Comparison of ENCODE assay signal across 7 cellular contexts in genomic region chr9:42269171-42269570, GRCh38.
DNase-seq lines count a peak whose midpoint lies in the region; ATAC-seq, FAIRE-seq and TF ChIP-seq lines count a peak whose summit lies in the region.
"Not testable (repeated sequence)": the region's sequence is repeated elsewhere in the genome, so short reads cannot be mapped to it uniquely, and the experiment has no call there.

No MANE protein-coding gene starts in this region.

- intact Hi-C loops in K562 (cut with micrococcal nuclease); Right ventricle myocardium inferior (cut with DNase I); upper lobe of right lung (cut with DNase I): not testable (repeated sequence)

- H3K4me1 ChIP-seq in K562 (replicated peaks in 1 of 2; ENCODE audit: control insufficient read depth in 2 of 2, insufficient read depth in 2 of 2, low read length in 2 of 2); upper lobe of right lung: not testable (repeated sequence)

- not testable (repeated sequence) for H3K27me3 ChIP-seq in K562 (ENCODE audit: control insufficient read depth in 2 of 2, insufficient read depth in 2 of 2, low read length in 2 of 2); upper lobe of right lung

- not testable (repeated sequence) for BruUV-seq in K562 (replicated peaks; lab: Mats Ljungman, UMichigan)

- under 1% methylated on average over 11 of the region's 11 CpGs for WGBS in K562 (ENCODE audit: insufficient coverage, low coverage, missing lambda C conversion rate)

- TF ChIP-seq EP300 in K562 (IDR thresholded peaks at IDR 0.05; ENCODE audit: low read length) = not testable (repeated sequence)

- not testable (repeated sequence) for H3K9me3 ChIP-seq in K562 (replicated peaks; ENCODE audit: control insufficient read depth, insufficient read depth, low read depth, low read length); upper lobe of right lung

- CTCF ChIA-PET in K562 (lab: Yijun Ruan, JAX; ENCODE audit: low intra/inter-chr PET ratio) = not testable (repeated sequence)

- H3K4me3 ChIP-seq in K562, upper lobe of right lung: not testable (repeated sequence)

- not testable (repeated sequence) for H3K9ac ChIP-seq in K562 (ENCODE audit: insufficient read depth in 1 of 2, low read depth in 2 of 2, low read length in 2 of 2)

- TF ChIP-seq CTCF in K562 (IDR thresholded peaks at IDR 0.05 in 2 of 3, conservative IDR thresholded peaks at IDR 0.05 in 1 of 3; ENCODE audit: insufficient read depth in 2 of 3, low read depth in 1 of 3, low read length in 3 of 3); upper lobe of right lung (IDR thresholded peaks at IDR 0.05): not testable (repeated sequence)

- not testable (repeated sequence) for H3K4me2 ChIP-seq in K562 (ENCODE audit: insufficient read depth, low read length)

- TF ChIP-seq RAD21 in K562 (CRISPR knock-in tag; conservative IDR thresholded peaks at IDR 0.05 in 1 of 2, IDR thresholded peaks at IDR 0.05 in 1 of 2) = not testable (repeated sequence)

- H3K9me1 ChIP-seq in K562 (ENCODE audit: control insufficient read depth, insufficient read depth, low read length) = not testable (repeated sequence)

- not testable (repeated sequence) for TF ChIP-seq POLR2A in K562 (conservative IDR thresholded peaks at IDR 0.05)

- H3K79me2 ChIP-seq in K562 (ENCODE audit: control insufficient read depth, insufficient read depth, low read length) = not testable (repeated sequence)

- H3K27ac ChIP-seq in K562 (ENCODE audit: extremely low read depth, low read depth, low read length); upper lobe of right lung: not testable (repeated sequence)

- not testable (repeated sequence) for H2AFZ ChIP-seq in K562 (ENCODE audit: low read depth, low read length)

- not testable (repeated sequence) for FAIRE-seq in K562 (lab: Jason Lieb, UNC)

- DNase-seq in DMS53 (lab: John Stamatoyannopoulos, UW) (peak; percentile 6), M059J (ENCODE audit: low read depth) (peak; percentile 30), RPMI8226 (peak; percentile 8), K562 (ENCODE audit: extremely low read depth in 1 of 4, low spot score in 3 of 4) (peak in 1 of 4 experiments; percentile 16), Right ventricle myocardium inferior (ENCODE audit: missing footprints) (peak; percentile 71)
- not testable (repeated sequence) for DNase-seq in upper lobe of right lung

- POLR2A ChIA-PET in K562 (lab: Yijun Ruan, JAX) = not testable (repeated sequence)

- not testable (repeated sequence) for H4K20me1 ChIP-seq in K562 (replicated peaks; ENCODE audit: control insufficient read depth, insufficient read depth, low read length)

- not testable (repeated sequence) for H3K36me3 ChIP-seq in K562 (ENCODE audit: control insufficient read depth, insufficient read depth, low read length); upper lobe of right lung

- in situ Hi-C loops in K562 (cut with MboI) = not testable (repeated sequence)

- ATAC-seq in SK-N-SH treated with all-trans-retinoic acid at 6 μM for 48 hours (peak; percentile 62), K562 (peak; percentile 76), upper lobe of right lung (peak; percentile 22)
- ATAC-seq in Right ventricle myocardium inferior = not testable (repeated sequence)

TF ChIP-seq in K562, 482 proteins besides CTCF, POLR2A, EP300 and RAD21:
- TF ChIP-seq CHD2 (IDR thresholded peaks at IDR 0.05; ENCODE audit: low read depth, low read length) = peak; percentile 88
TF ChIP-seq in K562: peak in this region for 1; not testable (repeated sequence) for 481.
